Comparison of ENCODE assay signal across 8 cellular contexts in the genomic region with DNA sequence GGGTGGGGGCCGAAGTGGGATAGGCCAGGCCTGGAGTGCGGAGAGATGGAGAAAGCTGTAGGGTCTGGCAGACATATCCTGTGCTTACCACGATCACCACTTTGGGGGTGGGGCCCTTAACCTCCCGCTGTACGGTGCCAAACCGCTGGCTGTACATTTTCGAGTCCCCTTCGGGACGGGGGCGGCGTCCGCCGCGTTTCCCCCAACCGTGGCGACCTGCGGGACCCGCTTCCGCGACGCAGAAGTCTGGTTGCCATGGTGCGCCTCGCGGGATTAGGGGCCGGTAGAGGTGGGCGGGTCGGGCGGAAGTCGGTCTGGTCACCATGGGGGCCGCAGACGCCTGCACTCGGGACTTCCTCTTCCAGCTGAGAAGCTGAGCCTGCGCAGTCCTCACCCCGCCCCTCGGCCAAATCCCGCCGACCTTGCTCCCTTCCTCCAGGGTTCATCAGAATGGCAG. TPM values are rescaled to one million over a fixed set of nuclear protein-coding genes. Genes with fewer than 3 reads are reported as not detected.
DNase-seq lines count a peak whose midpoint lies in the region; ATAC-seq lines count a peak whose summit lies in the region.

A gene with protein sequence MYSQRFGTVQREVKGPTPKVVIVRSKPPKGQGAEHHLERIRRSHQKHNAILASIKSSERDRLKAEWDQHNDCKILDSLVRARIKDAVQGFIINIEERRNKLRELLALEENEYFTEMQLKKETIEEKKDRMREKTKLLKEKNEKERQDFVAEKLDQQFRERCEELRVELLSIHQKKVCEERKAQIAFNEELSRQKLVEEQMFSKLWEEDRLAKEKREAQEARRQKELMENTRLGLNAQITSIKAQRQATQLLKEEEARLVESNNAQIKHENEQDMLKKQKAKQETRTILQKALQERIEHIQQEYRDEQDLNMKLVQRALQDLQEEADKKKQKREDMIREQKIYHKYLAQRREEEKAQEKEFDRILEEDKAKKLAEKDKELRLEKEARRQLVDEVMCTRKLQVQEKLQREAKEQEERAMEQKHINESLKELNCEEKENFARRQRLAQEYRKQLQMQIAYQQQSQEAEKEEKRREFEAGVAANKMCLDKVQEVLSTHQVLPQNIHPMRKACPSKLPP (minus strand): TSS at position 248 of the 457 bp plus-strand sequence. CDS start 91 bp downstream, at position 157.

- DNase-seq in DMS 273 (lab: John Stamatoyannopoulos, UW; ENCODE audit: unreplicated experiment): peak; percentile 94
- DNase-seq in OCI-M1 (lab: John Stamatoyannopoulos, UW): peak; percentile 91
- peak; percentile 84 for DNase-seq in activated T-cell treated with anti-CD3 and anti-CD28 coated beads for 48 hours (ENCODE audit: low read depth)
- DNase-seq in stimulated activated CD8-positive, alpha-beta memory T cell treated with anti-CD3 and anti-CD28 coated beads, Interleukin-4, amount 100 ng/mL, for 4 hours (ENCODE audit: low read depth in 2 of 2, low spot score in 1 of 2): peak; percentile 65 to 80

- H3K9me3 ChIP-seq in HUES6 (ENCODE audit: control insufficient read depth, insufficient read depth, low read depth, low read length) (no peaks in the 10 kb centered on the region), muscle layer of colon (ENCODE audit: low read length) (no peaks in the 10 kb centered on the region)

- H3K4me1 ChIP-seq in HUES6 (ENCODE audit: control insufficient read depth, insufficient read depth, low read length): peaks cover 5% of the 10 kb centered on the region
- peaks cover 6% of the 10 kb centered on the region for H3K4me1 ChIP-seq in muscle layer of colon (ENCODE audit: insufficient read depth, low read length)

- H3K4me3 ChIP-seq in HUES6 (ENCODE audit: low read depth, low read length) (peak within 1 kb of the TSS; percentile 93), muscle layer of colon (ENCODE audit: low read depth in 1 of 2, low read length in 2 of 2) (peak within 1 kb of the TSS; percentile 28 to 92)

- H3K36me3 ChIP-seq in HUES6 (ENCODE audit: control insufficient read depth, insufficient read depth, low read length): peaks cover 27% of the 10 kb centered on the region
- peaks cover 14% of the 10 kb centered on the region for H3K36me3 ChIP-seq in muscle layer of colon (ENCODE audit: insufficient read depth, low read length)

- H3K27me3 ChIP-seq in HUES6 (ENCODE audit: control insufficient read depth, insufficient read depth, low read length) (peaks cover 6% of the 10 kb centered on the region; the same call in 1 of the 2 replicates), muscle layer of colon (ENCODE audit: control insufficient read depth in 1 of 2, insufficient read depth in 2 of 2, low read length in 2 of 2) (no peaks in the 10 kb centered on the region)

- ATAC-seq in GM21447 (IDR thresholded peaks at IDR 0.05; ENCODE audit: unreplicated experiment) (peak; percentile 75), esophagus mucosa (peak; percentile 90)

- H3K9ac ChIP-seq in HUES6 (ENCODE audit: low read length) (peak within 1 kb of the TSS; percentile 61), muscle layer of colon (ENCODE audit: low read length) (no peak within 1 kb of the TSS)

- no peak within 1 kb of the TSS for H3K27ac ChIP-seq in HUES6 (ENCODE audit: low read depth, low read length)
- no peak within 1 kb of the TSS for H3K27ac ChIP-seq in muscle layer of colon (ENCODE audit: low read depth, low read length)

RNA-seq across cellular contexts. Expression of the gene that starts here (rescaled TPM):
- total RNA-seq in esophagus mucosa: 0.36 TPM

Comparison
In these comparisons a context has a peak if more than half of its experiments do, and no peak if none do; other contexts are left out.
1. Peak in ATAC-seq in esophagus mucosa; RNA of the gene not detected or under 1 TPM.